1 cellular context compared by ENCODE assay signal in the genomic region with DNA sequence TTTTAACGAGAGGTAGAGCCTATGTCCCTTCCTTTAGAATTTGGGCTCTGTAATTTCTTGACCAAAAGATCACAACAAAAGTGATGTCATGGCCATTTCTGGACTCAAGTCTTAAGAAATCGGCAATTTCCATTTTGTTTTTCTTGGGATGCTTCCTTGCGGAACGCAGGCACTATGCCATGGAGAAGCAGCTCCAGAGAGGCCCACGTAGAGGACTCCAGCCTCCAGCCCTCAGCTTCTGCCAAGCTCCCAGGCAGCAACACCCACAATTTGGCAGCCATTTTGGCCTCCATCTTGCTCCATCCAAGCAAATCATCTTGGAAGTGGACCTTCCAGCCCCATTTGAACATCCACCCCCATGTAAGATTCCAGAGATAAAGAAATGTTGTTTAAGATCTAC.
A peak's percentile ranks its signal among the peaks of the same experiment; 100 is the strongest.
TF ChIP-seq lines count a peak whose summit lies in the region.

No MANE protein-coding gene starts in this region.

TF ChIP-seq in K562, 482 proteins besides CTCF, POLR2A, EP300 and RAD21 (continued from another document):
- peak in 1 of 3 experiments; percentile 47 for TF ChIP-seq YY1 (IDR thresholded peaks at IDR 0.05; ENCODE audit: borderline replicate concordance in 1 of 3, control insufficient read depth in 1 of 3, extremely low read depth in 1 of 3, insufficient read depth in 3 of 3, insufficient read length in 1 of 3, insufficient replicate concordance in 2 of 3, low read depth in 1 of 3, low read length in 2 of 3)
